Comparison of ENCODE assay signal across 21 cellular contexts in the genomic region with DNA sequence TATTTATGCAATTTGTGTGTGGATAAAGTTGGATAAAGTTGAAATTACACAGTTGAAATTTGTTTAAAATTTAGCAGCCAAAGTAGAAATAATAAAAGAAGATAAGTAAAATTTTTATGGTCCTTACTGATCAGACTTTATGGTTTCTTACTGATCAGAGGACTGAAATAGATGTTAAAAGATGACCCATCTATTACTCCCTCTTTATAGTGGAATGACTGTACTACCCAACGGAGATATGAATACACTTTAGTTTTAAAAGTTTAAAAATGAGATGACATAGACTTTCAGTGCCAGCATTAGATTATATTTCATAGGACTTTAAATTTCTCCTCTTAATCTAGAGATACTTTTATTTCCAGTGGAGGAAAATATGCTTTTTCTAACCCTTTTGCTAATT.
"Had no signal": no experiment of that assay in that cellular context is flagged by ENCODE, and none has a peak within 500 bp of the region (broad histone marks: within the 10 kb centered on the region; RNA-seq: fewer than 3 reads in every experiment).

No MANE protein-coding gene starts in this region.

- DNase-seq: MM.1S, NCI-H1092 treated with DMSO at 0.1 percent for 48 hours, NCI-H1436, NCI-H187, NCI-H2029, NCI-H2081 treated with DMSO at 0.1 percent for 48 hours, NCI-H2171, NCI-H226, NCI-H446, NCI-H510A, NCI-H524 treated with DMSO at 0.1 percent for 48 hours, NCI-H69, NCI-H774, PC-3, Peyer's patch, SHP77 treated with DMSO at 0.1 percent for 48 hours, SJCRH30 had no signal

- ATAC-seq: K562, PC-3, Right ventricle myocardium inferior, SK-N-SH treated with all-trans-retinoic acid at 6 μM for 48 hours had no signal

- H3K27me3 Mint-ChIP-seq: IgD-negative memory B cell had no signal

- H3K4me3 Mint-ChIP-seq: IgD-negative memory B cell had no signal

- H3K4me3 ChIP-seq: K562, Peyer's patch, SJCRH30 had no signal
